ENCODE assay signal across 30 cellular contexts in genomic region chr6:136840612-136841011, GRCh38.
"Had no signal": no experiment of that assay in that cellular context is flagged by ENCODE, and none has a peak within 500 bp of the region (broad histone marks: within the 10 kb centered on the region; RNA-seq: fewer than 3 reads in every experiment).

No MANE protein-coding gene starts in this region.

- ATAC-seq: activated naive CD4-positive, alpha-beta T cell treated with anti-CD3 and anti-CD28 coated beads, Interleukin-2, amount 50 U/mL, for 72 hours; activated naive CD8-positive, alpha-beta T cell treated with anti-CD3 and anti-CD28 coated beads, Interleukin-2, amount 50 U/mL, for 24 hours; activated T-cell treated with anti-CD3 and anti-CD28 coated beads, Interleukin-2, amount 50 U/mL, for 4 hours; Panc1; Right ventricle myocardium inferior had no signal

- H3K9me3 Mint-ChIP-seq: activated B cell treated with CpG ODN at 0.5 μM for 24 hours; activated CD4-positive, alpha-beta T cell treated with anti-CD3 and anti-CD28 coated beads, Interleukin-2, amount 10 ng/mL, durations not matched to agents 24 days and 14 days; activated naive CD4-positive, alpha-beta T cell treated with anti-CD3 and anti-CD28 coated beads, Interleukin-2, amount 50 U/mL, for 72 hours; activated naive CD8-positive, alpha-beta T cell treated with anti-CD3 and anti-CD28 coated beads, Interleukin-2, amount 50 U/mL, for 24 hours; activated T-cell treated with anti-CD3 and anti-CD28 coated beads, Interleukin-2, amount 50 U/mL, for 4 hours; brain; central memory CD8-positive, alpha-beta T cell; T-helper 1 cell treated with Interleukin-12 subunit alpha and Interleukin-12 subunit beta and Interleukin-4 antibody, amounts not matched to agents 30 μg/mL and 1 μg/mL, for 36 hours had no signal

- H3K4me3 Mint-ChIP-seq: activated B cell treated with CpG ODN at 0.5 μM for 24 hours; activated CD4-positive, alpha-beta T cell treated with anti-CD3 and anti-CD28 coated beads, Interleukin-2, amount 10 ng/mL, durations not matched to agents 24 days and 14 days; activated naive CD8-positive, alpha-beta T cell treated with anti-CD3 and anti-CD28 coated beads, Interleukin-2, amount 50 U/mL, for 24 hours; activated T-cell treated with anti-CD3 and anti-CD28 coated beads, Interleukin-2, amount 50 U/mL, for 4 hours; brain; central memory CD8-positive, alpha-beta T cell; T-helper 1 cell treated with Interleukin-12 subunit alpha and Interleukin-12 subunit beta and Interleukin-4 antibody, amounts not matched to agents 30 μg/mL and 1 μg/mL, for 36 hours had no signal

- H3K27me3 Mint-ChIP-seq: activated B cell treated with CpG ODN at 0.5 μM for 24 hours; activated CD4-positive, alpha-beta T cell treated with anti-CD3 and anti-CD28 coated beads, Interleukin-2, amount 10 ng/mL, durations not matched to agents 24 days and 14 days; activated naive CD8-positive, alpha-beta T cell treated with anti-CD3 and anti-CD28 coated beads, Interleukin-2, amount 50 U/mL, for 24 hours; brain; central memory CD8-positive, alpha-beta T cell had no signal

- H3K36me3 Mint-ChIP-seq: activated naive CD4-positive, alpha-beta T cell treated with anti-CD3 and anti-CD28 coated beads, Interleukin-2, amount 50 U/mL, for 72 hours had no signal

- H3K27ac ChIP-seq: SK-N-MC had no signal

- H3K4me1 Mint-ChIP-seq: activated B cell treated with CpG ODN at 0.5 μM for 24 hours; activated CD4-positive, alpha-beta T cell treated with anti-CD3 and anti-CD28 coated beads, Interleukin-2, amount 10 ng/mL, durations not matched to agents 24 days and 14 days; activated naive CD8-positive, alpha-beta T cell treated with anti-CD3 and anti-CD28 coated beads, Interleukin-2, amount 50 U/mL, for 24 hours; central memory CD8-positive, alpha-beta T cell had no signal

- DNase-seq: activated B cell treated with CpG ODN at 0.5 μM for 24 hours; activated CD4-positive, alpha-beta T cell treated with anti-CD3 and anti-CD28 coated beads for 1 hour; activated CD4-positive, alpha-beta T cell treated with anti-CD3 and anti-CD28 coated beads, Interleukin-2, amount 10 ng/mL, durations not matched to agents 24 days and 14 days; activated CD4-positive, alpha-beta T cell treated with anti-CD3 and anti-CD28 coated beads, Interleukin-2, amount 50 U/mL, for 48 hours; activated CD8-positive, alpha-beta memory T cell treated with anti-CD3 and anti-CD28 coated beads for 24 hours; activated effector memory CD4-positive, alpha-beta T cell treated with anti-CD3 and anti-CD28 coated beads, Interleukin-2, amount 50 U/mL, for 16 hours; activated naive CD4-positive, alpha-beta T cell treated with Interleukin-2 at 50 U/mL for 16 hours; activated naive CD8-positive, alpha-beta T cell treated with anti-CD3 and anti-CD28 coated beads, Interleukin-2, amount 50 U/mL, for 24 hours; activated T-cell treated with anti-CD3 and anti-CD28 coated beads, Interleukin-2, amount 50 U/mL, for 4 hours; amniotic stem cell; Karpas-422; MM.1S; NCI-H1105 treated with DMSO at 0.1 percent for 48 hours; NCI-H1436 treated with DMSO at 0.1 percent for 48 hours; NCI-H187; NCI-H2081 treated with DMSO at 0.1 percent for 48 hours; NCI-H2171 treated with DMSO at 0.1 percent for 48 hours; NCI-H345; NCI-H510A; NCI-H526 treated with DMSO at 0.1 percent for 48 hours; NK-92 treated with Interleukin-12 subunit alpha and Interleukin-12 subunit beta, amount 100 ng/mL, for 24 hours; OCI-M1; RPMI8226 had no signal

- H3K27ac Mint-ChIP-seq: activated B cell treated with CpG ODN at 0.5 μM for 24 hours; activated CD4-positive, alpha-beta T cell treated with anti-CD3 and anti-CD28 coated beads, Interleukin-2, amount 10 ng/mL, durations not matched to agents 24 days and 14 days; activated naive CD4-positive, alpha-beta T cell treated with anti-CD3 and anti-CD28 coated beads, Interleukin-2, amount 50 U/mL, for 72 hours; activated naive CD8-positive, alpha-beta T cell treated with anti-CD3 and anti-CD28 coated beads, Interleukin-2, amount 50 U/mL, for 24 hours; brain; T-helper 1 cell treated with Interleukin-12 subunit alpha and Interleukin-12 subunit beta and Interleukin-4 antibody, amounts not matched to agents 30 μg/mL and 1 μg/mL, for 36 hours had no signal

- H3K4me3 ChIP-seq: SK-N-MC had no signal
